25 cellular contexts compared by ENCODE assay signal in genomic region chr13:47592256-47592655, GRCh38.
"Had no signal": no experiment of that assay in that cellular context is flagged by ENCODE, and none has a peak within 500 bp of the region (broad histone marks: within the 10 kb centered on the region; RNA-seq: fewer than 3 reads in every experiment).

No MANE protein-coding gene starts in this region.

- H3K27me3 Mint-ChIP-seq: naive thymus-derived CD4-positive, alpha-beta T cell; progenitor cell of endocrine pancreas; stimulated activated naive B cell treated with anti-CD40 and anti-IgM and Interleukin-4, amounts not matched to agents 10 μg/mL and 1 μg/mL and 100 μg/mL, for 72 hours had no signal

- H3K27ac ChIP-seq: neural progenitor cell, neutrophil, ovary, parathyroid adenoma, psoas muscle, right lobe of liver, sigmoid colon, stomach, thoracic aorta, thyroid gland, tibial nerve, vagina had no signal

- H3K36me3 ChIP-seq: neural progenitor cell, neutrophil, ovary, right lobe of liver, sigmoid colon, stomach, thoracic aorta, thyroid gland, tibial nerve, vagina had no signal

- H3K4me1 Mint-ChIP-seq: naive thymus-derived CD4-positive, alpha-beta T cell; natural killer cell; nephron; neural progenitor cell; stimulated activated naive B cell treated with anti-CD40 and anti-IgM and Interleukin-4, amounts not matched to agents 10 μg/mL and 1 μg/mL and 100 μg/mL, for 72 hours had no signal

- ATAC-seq: naive thymus-derived CD4-positive, alpha-beta T cell; psoas muscle; right cardiac atrium; right lobe of liver; stimulated activated naive B cell treated with anti-CD40 and anti-IgM and Interleukin-4, amounts not matched to agents 10 μg/mL and 1 μg/mL and 100 μg/mL, for 72 hours had no signal

- H3K4me3 ChIP-seq: neural progenitor cell, ovary, psoas muscle, right lobe of liver, sigmoid colon, stomach, thoracic aorta, thyroid gland, tibial nerve, vagina had no signal

- H3K27me3 ChIP-seq: neural progenitor cell, neutrophil, ovary, right lobe of liver, sigmoid colon, stomach, thyroid gland, tibial nerve, vagina had no signal

- DNase-seq: naive thymus-derived CD4-positive, alpha-beta T cell; natural killer cell; nucleus accumbens; ovary; psoas muscle; right cardiac atrium; right lobe of liver; sigmoid colon; small intestine; stimulated activated CD4-positive, alpha-beta T cell treated with anti-CD3 and anti-CD28 coated beads, Interleukin-15, amount 100 ng/mL, for 24 hours; stimulated activated CD4-positive, alpha-beta T cell treated with anti-CD3 and anti-CD28 coated beads, Interleukin-4, amount 100 ng/mL, for 1 hour; stimulated activated CD4-positive, alpha-beta T cell treated with anti-CD3 and anti-CD28 coated beads, Interleukin-4, amount 100 ng/mL, for 4 hours; stimulated activated CD8-positive, alpha-beta memory T cell treated with anti-CD3 and anti-CD28 coated beads, Interleukin-4, amount 100 ng/mL, for 48 hours; stimulated activated naive B cell treated with anti-CD40 and anti-IgM and Interleukin-4, amounts not matched to agents 10 μg/mL and 1 μg/mL and 100 μg/mL, for 72 hours; stimulated activated naive CD4-positive, alpha-beta T cell treated with Interleukin-2 at 50 U/mL for 16 hours; stomach; thyroid gland had no signal

- H3K9me3 ChIP-seq: neutrophil, ovary, right lobe of liver, thoracic aorta, thyroid gland, vagina had no signal

- H3K27ac Mint-ChIP-seq: naive thymus-derived CD4-positive, alpha-beta T cell; natural killer cell; nephron; neural progenitor cell; progenitor cell of endocrine pancreas; stimulated activated naive B cell treated with anti-CD40 and anti-IgM and Interleukin-4, amounts not matched to agents 10 μg/mL and 1 μg/mL and 100 μg/mL, for 72 hours had no signal

- H3K4me1 ChIP-seq: neural progenitor cell, parathyroid adenoma, psoas muscle, right lobe of liver, sigmoid colon, stomach, thyroid gland, tibial nerve, vagina had no signal

- H3K4me3 Mint-ChIP-seq: naive thymus-derived CD4-positive, alpha-beta T cell; natural killer cell; nephron; neural progenitor cell; stimulated activated naive B cell treated with anti-CD40 and anti-IgM and Interleukin-4, amounts not matched to agents 10 μg/mL and 1 μg/mL and 100 μg/mL, for 72 hours had no signal

- H3K36me3 Mint-ChIP-seq: naive thymus-derived CD4-positive, alpha-beta T cell; natural killer cell; neural progenitor cell; stimulated activated naive B cell treated with anti-CD40 and anti-IgM and Interleukin-4, amounts not matched to agents 10 μg/mL and 1 μg/mL and 100 μg/mL, for 72 hours had no signal
